8 cellular contexts compared by ENCODE assay signal in the genomic region with DNA sequence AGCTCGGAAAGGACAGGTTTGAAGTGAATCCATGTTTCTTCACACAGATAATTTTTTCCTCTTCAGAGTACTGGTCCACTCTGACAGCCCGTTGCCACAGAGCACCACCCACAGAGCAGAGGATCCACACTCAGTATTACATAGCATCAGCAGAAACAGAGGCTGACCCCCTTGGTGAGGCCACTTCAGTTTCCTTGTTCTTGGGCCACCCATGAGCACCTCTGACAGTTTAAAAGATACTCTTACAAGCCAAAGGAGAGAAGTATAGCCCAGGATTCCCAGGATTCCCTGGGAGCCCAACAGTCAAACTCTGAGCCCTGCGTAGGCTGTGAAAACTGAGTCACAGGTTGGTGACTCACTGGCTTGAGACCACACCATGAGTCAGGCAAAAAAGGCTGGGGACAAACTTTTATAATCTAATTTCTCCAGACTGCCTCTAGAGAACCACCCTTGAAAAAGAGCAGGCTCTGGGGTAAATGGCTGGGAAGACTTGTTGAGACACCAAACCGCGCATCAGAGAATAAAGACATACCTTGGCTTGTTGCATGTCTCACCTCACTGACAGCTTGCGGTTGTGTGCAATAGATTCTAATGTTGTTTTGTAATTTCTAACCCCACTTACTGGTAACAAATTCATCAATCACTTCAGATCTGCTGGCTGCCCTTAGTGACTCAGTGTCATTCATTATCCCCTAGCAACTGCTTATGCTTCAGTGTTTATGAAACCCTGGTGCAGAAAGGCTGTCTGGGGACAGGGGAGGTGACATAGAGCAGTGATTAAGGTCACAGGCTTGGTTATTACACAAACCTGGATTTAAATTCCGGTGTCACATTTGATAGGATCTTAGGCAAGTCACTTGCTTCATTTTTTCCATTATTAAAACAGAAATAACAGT. TPM values are rescaled to one million over a fixed set of nuclear protein-coding genes. Genes with fewer than 3 reads are reported as not detected.
DNase-seq lines count a peak whose midpoint lies in the region; ATAC-seq and TF ChIP-seq lines count a peak whose summit lies in the region.

No MANE protein-coding gene starts in this region.

- peak; percentile 96 for DNase-seq in GM04504 (ENCODE audit: low read depth)
- peak; percentile 99 for DNase-seq in IMR-90
- DNase-seq in hepatocyte (ENCODE audit: low spot score), result peak; percentile 82
- DNase-seq in stimulated activated CD4-positive, alpha-beta T cell treated with anti-CD3 and anti-CD28 coated beads, TNF-alpha, amount 100 ng/mL, for 48 hours (ENCODE audit: low read depth in 3 of 3), result peak; percentile 21 to 42 (median 38)
- DNase-seq in NCI-H2196 treated with DMSO at 0.1 percent for 48 hours (lab: John Stamatoyannopoulos, UW; ENCODE audit: unreplicated experiment), result no peak
- DNase-seq in NCI-H345 (lab: John Stamatoyannopoulos, UW), result no peak

- H3K27ac Mint-ChIP-seq in activated naive CD8-positive, alpha-beta T cell, result peak overlapping the region; percentile 4

- H3K9me2 ChIP-seq in hepatocyte (replicated peaks; ENCODE audit: insufficient read depth), result no peaks in the 10 kb centered on the region

- no peaks in the 10 kb centered on the region for H3K27me3 ChIP-seq in IMR-90 (ENCODE audit: control insufficient read depth, insufficient read depth, low read length)
- H3K27me3 ChIP-seq in hepatocyte, result no peaks in the 10 kb centered on the region

- no peaks in the 10 kb centered on the region for H3K9me3 Mint-ChIP-seq in activated naive CD8-positive, alpha-beta T cell (ENCODE audit: low read depth)

- peak; percentile 33; the same call in 1 of the 2 replicates for TF ChIP-seq RAD21 in IMR-90 (IDR thresholded peaks at IDR 0.05; ENCODE audit: low read length)

- POLR2A ChIA-PET in IMR-90 (lab: Charles Lee; ENCODE audit: unreplicated experiment), result no interaction called here

- H2AFZ ChIP-seq in IMR-90 (replicated peaks; ENCODE audit: low read length, poor library complexity), result peak overlapping the region; percentile 80
- no peak overlapping the region for H2AFZ ChIP-seq in hepatocyte

- no TSS peak for BruUV-seq in IMR-90 (replicated peaks; lab: Mats Ljungman, UMichigan)

- H2BK15ac ChIP-seq in IMR-90 (ENCODE audit: low read depth, low read length), result peak overlapping the region; percentile 88

- dilution Hi-C loops in IMR-90 (cut with HindIII; ENCODE audit: low sequenced_read_pairs, unreplicated experiment), result no loop called here

- H3K27ac ChIP-seq in IMR-90 (ENCODE audit: insufficient read depth, low read length) (peak overlapping the region; percentile 75), hepatocyte (peak overlapping the region; percentile 80)

- H3K4me2 ChIP-seq in IMR-90 (ENCODE audit: low read depth, low read length) (peak overlapping the region; percentile 76), hepatocyte (no peak overlapping the region)

- H3K4me3 Mint-ChIP-seq in activated naive CD8-positive, alpha-beta T cell, result no peak overlapping the region

- H3K9ac ChIP-seq in IMR-90 (ENCODE audit: low read depth, low read length), result peak overlapping the region; percentile 6; the same call in 1 of the 2 replicates

- H2BK120ac ChIP-seq in IMR-90 (ENCODE audit: low read depth, low read length), result peak overlapping the region; percentile 99

- CTCF ChIA-PET in IMR-90 (lab: Yijun Ruan, JAX), result no interaction called here

- H3K79me2 ChIP-seq in hepatocyte, result no peaks in the 10 kb centered on the region

- TF ChIP-seq POLR2A in IMR-90 (IDR thresholded peaks at IDR 0.05; ENCODE audit: low read depth, low read length), result no peak

- in situ Hi-C loops in IMR-90 (cut with MboI; ENCODE audit: low sequenced_read_pairs), result no loop called here

- peak overlapping the region; percentile 89 for H4K5ac ChIP-seq in IMR-90 (ENCODE audit: low read depth, low read length)

- peaks cover 36% of the 10 kb centered on the region for H3K4me1 ChIP-seq in IMR-90 (ENCODE audit: control insufficient read depth, insufficient read depth, low read length)
- H3K4me1 ChIP-seq in hepatocyte (ENCODE audit: insufficient read depth), result peaks cover 32% of the 10 kb centered on the region

- H4K91ac ChIP-seq in IMR-90 (ENCODE audit: insufficient read depth, low read depth, low read length), result peak overlapping the region; percentile 94

- H3K4ac ChIP-seq in IMR-90 (ENCODE audit: low read depth, low read length), result peak overlapping the region; percentile 98

- H2AK9ac ChIP-seq in IMR-90 (replicated peaks; ENCODE audit: low read depth, low read length, poor library complexity), result peak overlapping the region; percentile 50

- H3K36me3 ChIP-seq in IMR-90 (ENCODE audit: control insufficient read depth, insufficient read depth, low read length) (no peaks in the 10 kb centered on the region), hepatocyte (replicated peaks; ENCODE audit: insufficient read depth, low read depth) (no peaks in the 10 kb centered on the region)

- H3K23ac ChIP-seq in IMR-90 (ENCODE audit: low read depth, low read length), result peak overlapping the region; percentile 94

- H3K18ac ChIP-seq in IMR-90 (ENCODE audit: low read depth, low read length), result peak overlapping the region; percentile 95

- H4K20me1 ChIP-seq in IMR-90 (ENCODE audit: insufficient read depth, low read length) (no peaks in the 10 kb centered on the region), hepatocyte (ENCODE audit: insufficient read depth, poor library complexity, severe bottlenecking) (no peaks in the 10 kb centered on the region)

- intact Hi-C loops in IMR-90 (cut with micrococcal nuclease), result loop anchor here (2.0 to 5.0 kb wide), 4 partner anchors 57 to 286 kb away; partner anchors contain the start of gene PRSS23

- peak overlapping the region; percentile 96 for H3K14ac ChIP-seq in IMR-90 (replicated peaks; ENCODE audit: low read depth, low read length)

- H3K9me3 ChIP-seq in IMR-90 (ENCODE audit: control insufficient read depth, insufficient read depth, low read length) (no peaks in the 10 kb centered on the region), hepatocyte (ENCODE audit: low read depth) (no peaks in the 10 kb centered on the region)

- peaks cover 42% of the 10 kb centered on the region for H3K9me1 ChIP-seq in IMR-90 (ENCODE audit: insufficient read depth, low read length)

- ATAC-seq in IMR-90 (ENCODE audit: low read depth), result peak; percentile 72
- no peak for ATAC-seq in HG02623 (IDR thresholded peaks at IDR 0.05; ENCODE audit: unreplicated experiment)

- peaks cover 2% of the 10 kb centered on the region for H3K27me3 Mint-ChIP-seq in activated naive CD8-positive, alpha-beta T cell

- peak overlapping the region; percentile 98 for H2BK20ac ChIP-seq in IMR-90 (ENCODE audit: low read depth, low read length)

- H3K56ac ChIP-seq in IMR-90 (ENCODE audit: extremely low read depth, insufficient read depth, low read length), result peak overlapping the region; percentile 91

- H3K4me3 ChIP-seq in IMR-90 (ENCODE audit: insufficient read depth, low read depth, low read length), result no peak overlapping the region
- H3K4me3 ChIP-seq in hepatocyte, result no peak overlapping the region

- no peaks in the 10 kb centered on the region for H3K36me3 Mint-ChIP-seq in activated naive CD8-positive, alpha-beta T cell

- peak overlapping the region; percentile 96 for H2AK5ac ChIP-seq in IMR-90 (ENCODE audit: low read depth, low read length)

- peaks cover 0 to 5% of the 10 kb centered on the region in 2 experiments; a peak in 1 of 4 replicates for H3K79me1 ChIP-seq in IMR-90 (ENCODE audit: low read depth in 1 of 2, low read length in 2 of 2)

- peak overlapping the region; percentile 59 to 87 for H4K8ac ChIP-seq in IMR-90 (ENCODE audit: low read depth in 2 of 2, low read length in 2 of 2)

- WGBS in IMR-90 (ENCODE audit: extremely low coverage in 2 of 2, insufficient read length in 1 of 2), 2 experiments, result 0% methylated on average over 2 of the region's 7 CpGs; no CpG with 5 or more reads in 1 of the 2 experiments
- WGBS in hepatocyte (ENCODE audit: low lambda C conversion rate, missing lambda C conversion rate), result 75% methylated on average over 7 of the region's 7 CpGs

- TF ChIP-seq CTCF in IMR-90 (conservative IDR thresholded peaks at IDR 0.05; ENCODE audit: low read depth, low read length) (no peak), hepatocyte (IDR thresholded peaks at IDR 0.05; ENCODE audit: poor library complexity) (no peak)

- H3K4me1 Mint-ChIP-seq in activated naive CD8-positive, alpha-beta T cell (ENCODE audit: low read depth), result no peaks in the 10 kb centered on the region

- peak overlapping the region; percentile 99 for H2BK5ac ChIP-seq in IMR-90 (ENCODE audit: low read depth, low read length, poor library complexity, severe bottlenecking)

TF ChIP-seq in IMR-90, 13 proteins besides CTCF, POLR2A, EP300 and RAD21 (continues in another document):
- TF ChIP-seq RFX5 (IDR thresholded peaks at IDR 0.05; ENCODE audit: low read depth, low read length), result peak; percentile 95
- TF ChIP-seq BHLHE40 (IDR thresholded peaks at IDR 0.05; ENCODE audit: low read depth, low read length), result peak; percentile 35
- TF ChIP-seq MAZ (IDR thresholded peaks at IDR 0.05; ENCODE audit: borderline replicate concordance, low read depth, low read length), result peak; percentile 22
- TF ChIP-seq SMC3 (IDR thresholded peaks at IDR 0.05; ENCODE audit: low read depth, low read length), result 0 out of 2 replicates have a peak, but pooled peaks have one; percentile 9
- TF ChIP-seq, protein P1, sequence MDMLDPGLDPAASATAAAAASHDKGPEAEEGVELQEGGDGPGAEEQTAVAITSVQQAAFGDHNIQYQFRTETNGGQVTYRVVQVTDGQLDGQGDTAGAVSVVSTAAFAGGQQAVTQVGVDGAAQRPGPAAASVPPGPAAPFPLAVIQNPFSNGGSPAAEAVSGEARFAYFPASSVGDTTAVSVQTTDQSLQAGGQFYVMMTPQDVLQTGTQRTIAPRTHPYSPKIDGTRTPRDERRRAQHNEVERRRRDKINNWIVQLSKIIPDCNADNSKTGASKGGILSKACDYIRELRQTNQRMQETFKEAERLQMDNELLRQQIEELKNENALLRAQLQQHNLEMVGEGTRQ (IDR thresholded peaks at IDR 0.05; ENCODE audit: low read depth, low read length), result no peak
- TF ChIP-seq NFE2L2 (IDR thresholded peaks at IDR 0.05; ENCODE audit: low read depth, low read length), result peak; percentile 91
- TF ChIP-seq CHD1 (IDR thresholded peaks at IDR 0.05; ENCODE audit: low read depth, low read length), result no peak
- TF ChIP-seq MXI1 (IDR thresholded peaks at IDR 0.05; ENCODE audit: borderline replicate concordance, low read depth, low read length), result no peak
- peak; percentile 75; the same call in 1 of the 2 replicates for TF ChIP-seq CEBPB (IDR thresholded peaks at IDR 0.05; ENCODE audit: low read depth, low read length)
- TF ChIP-seq FOS (IDR thresholded peaks at IDR 0.05; ENCODE audit: low read depth, low read length), result peak; percentile 99
- TF ChIP-seq MAFK (IDR thresholded peaks at IDR 0.05; ENCODE audit: low read depth, low read length), result peak; percentile 55
- peak; percentile 46 for TF ChIP-seq RCOR1 (IDR thresholded peaks at IDR 0.05; ENCODE audit: insufficient replicate concordance, low read length)

RNA-seq across cellular contexts. Expression of gene PRSS23, which starts 56.9 kb away (rescaled TPM):
- total RNA-seq in IMR-90 (2012; rRNA removed) (123 and 199 TPM in 2 replicates), hepatocyte (46.0 and 61.7 TPM in 2 replicates)
- polyA plus RNA-seq in IMR-90 (2012; rRNA removed) (82.8 and 100 TPM in 2 replicates), hepatocyte (44.9 and 53.7 TPM in 2 replicates)
- 29.4 and 33.7 TPM in 2 replicates for polyA plus RNA-seq in IMR-90 (2012; cell fraction: cytosol; rRNA removed)
- polyA plus RNA-seq in IMR-90 (2012; cell fraction: nucleus; rRNA removed; ENCODE audit: low replicate concordance), result 12.6 and 23.8 TPM in 2 replicates

Comparison
In these comparisons a context has a peak if more than half of its experiments do, and no peak if none do; other contexts are left out.
1. DNase-seq: peak in GM04504 (single experiment), IMR-90 (single experiment), hepatocyte (single experiment) and stimulated activated CD4-positive, alpha-beta T cell treated with anti-CD3 and anti-CD28 coated beads, TNF-alpha, amount 100 ng/mL, for 48 hours (3 of 3); none in NCI-H2196 treated with DMSO at 0.1 percent for 48 hours (single experiment) and NCI-H345 (single experiment).